ENCODE assay signal across 8 cellular contexts in genomic region chr17:59842901-59843652, GRCh38. TPM values are rescaled to one million over a fixed set of nuclear protein-coding genes. Genes with fewer than 3 reads are reported as not detected.
A peak's percentile ranks its signal among the peaks of the same experiment; 100 is the strongest.
DNase-seq lines count a peak whose midpoint lies in the region; ATAC-seq, FAIRE-seq and TF ChIP-seq lines count a peak whose summit lies in the region.

No MANE protein-coding gene starts in this region.

- peak overlapping the region; percentile 35 to 98 for H3K4me3 Mint-ChIP-seq in CD14-positive monocyte
- H3K4me3 Mint-ChIP-seq in stimulated activated memory B cell treated with anti-CD40 and anti-IgM and Interleukin-4, amounts not matched to agents 10 μg/mL and 1 μg/mL and 100 μg/mL, for 72 hours, result peak overlapping the region; percentile 75

- peaks cover 40 to 49% of the 10 kb centered on the region in 2 donors for H3K36me3 Mint-ChIP-seq in CD14-positive monocyte
- H3K36me3 Mint-ChIP-seq in stimulated activated memory B cell treated with anti-CD40 and anti-IgM and Interleukin-4, amounts not matched to agents 10 μg/mL and 1 μg/mL and 100 μg/mL, for 72 hours, result peaks cover 43% of the 10 kb centered on the region

- no peaks in the 10 kb centered on the region for H3K27me3 Mint-ChIP-seq in CD14-positive monocyte (ENCODE audit: low read depth in 3 of 3)
- H3K27me3 Mint-ChIP-seq in stimulated activated memory B cell treated with anti-CD40 and anti-IgM and Interleukin-4, amounts not matched to agents 10 μg/mL and 1 μg/mL and 100 μg/mL, for 72 hours, result no peaks in the 10 kb centered on the region

- H3K27ac ChIP-seq in ascending aorta (peak overlapping the region; percentile 86 to 91), lower lobe of right lung (peak overlapping the region; percentile 97), WERI-Rb-1 (no peak overlapping the region)

- H3K4me3 ChIP-seq in ascending aorta (peak overlapping the region in 1 of 2 donors; percentile 81), lower lobe of right lung (peak overlapping the region; percentile 71), WERI-Rb-1 (ENCODE audit: low read depth, low read length) (no peak overlapping the region)

- peak; percentile 34 for ATAC-seq in GM21619 (IDR thresholded peaks at IDR 0.05; ENCODE audit: unreplicated experiment)
- ATAC-seq in lower lobe of right lung, result peak; percentile 11 to 33
- ATAC-seq in stimulated activated memory B cell treated with anti-CD40 and anti-IgM and Interleukin-4, amounts not matched to agents 10 μg/mL and 1 μg/mL and 100 μg/mL, for 72 hours, result peak; percentile 75

- H3K9me3 Mint-ChIP-seq in CD14-positive monocyte, result peaks cover 0 to 5% (median 0%) of the 10 kb centered on the region in 7 donors
- H3K9me3 Mint-ChIP-seq in stimulated activated memory B cell treated with anti-CD40 and anti-IgM and Interleukin-4, amounts not matched to agents 10 μg/mL and 1 μg/mL and 100 μg/mL, for 72 hours, result no peaks in the 10 kb centered on the region

- intact Hi-C loops in CD14-positive monocyte (cut with micrococcal nuclease), result loop anchor here (5.0 to 10.0 kb wide), 2 partner anchors 36 to 218 kb away; no protein-coding TSS in a partner anchor
- intact Hi-C loops in ascending aorta (cut with DNase I), result no loop called here
- intact Hi-C loops in lower lobe of right lung (cut with DNase I), result no loop called here

- peak; percentile 83 for FAIRE-seq in RCC 7860 (lab: Jason Lieb, UNC)

- no peaks in the 10 kb centered on the region for H3K27me3 ChIP-seq in ascending aorta
- no peaks in the 10 kb centered on the region for H3K27me3 ChIP-seq in lower lobe of right lung (ENCODE audit: low read depth)
- H3K27me3 ChIP-seq in WERI-Rb-1 (ENCODE audit: insufficient read depth, low read depth, severe bottlenecking), result no peaks in the 10 kb centered on the region

- H3K4me1 Mint-ChIP-seq in CD14-positive monocyte, result peaks cover 71% of the 10 kb centered on the region
- H3K4me1 Mint-ChIP-seq in stimulated activated memory B cell treated with anti-CD40 and anti-IgM and Interleukin-4, amounts not matched to agents 10 μg/mL and 1 μg/mL and 100 μg/mL, for 72 hours, result peaks cover 63% of the 10 kb centered on the region

- peak overlapping the region; percentile 91 to 100 (median 96) for H3K27ac Mint-ChIP-seq in CD14-positive monocyte
- H3K27ac Mint-ChIP-seq in stimulated activated memory B cell treated with anti-CD40 and anti-IgM and Interleukin-4, amounts not matched to agents 10 μg/mL and 1 μg/mL and 100 μg/mL, for 72 hours, result peak overlapping the region; percentile 100

- H3K36me3 ChIP-seq in ascending aorta (peaks cover 10 to 24% of the 10 kb centered on the region in 2 donors), lower lobe of right lung (peaks cover 16% of the 10 kb centered on the region), WERI-Rb-1 (peaks cover 34% of the 10 kb centered on the region)

- H3K4me1 ChIP-seq in ascending aorta, result peaks cover 4 to 30% of the 10 kb centered on the region in 2 donors
- peaks cover 73% of the 10 kb centered on the region for H3K4me1 ChIP-seq in lower lobe of right lung

- peak; percentile 60 for DNase-seq in CD14-positive monocyte (ENCODE audit: low spot score)
- DNase-seq in RCC 7860 (ENCODE audit: low spot score), result peak; percentile 99
- no peak for DNase-seq in ascending aorta (ENCODE audit: low spot score in 2 of 2)
- DNase-seq in lower lobe of right lung, result peak; percentile 56
- DNase-seq in GM20000 (ENCODE audit: low spot score), result no peak
- DNase-seq in WERI-Rb-1, result no peak

- H3K9me3 ChIP-seq in ascending aorta, result no peaks in the 10 kb centered on the region
- no peaks in the 10 kb centered on the region for H3K9me3 ChIP-seq in lower lobe of right lung
- H3K9me3 ChIP-seq in WERI-Rb-1 (ENCODE audit: severe bottlenecking), result no peaks in the 10 kb centered on the region

- TF ChIP-seq CTCF in CD14-positive monocyte (IDR thresholded peaks at IDR 0.05) (no peak), ascending aorta (IDR thresholded peaks at IDR 0.05) (no peak), lower lobe of right lung (IDR thresholded peaks at IDR 0.05) (no peak), GM20000 (IDR thresholded peaks at IDR 0.05; ENCODE audit: extremely low read depth, missing control alignments) (no peak), WERI-Rb-1 (IDR thresholded peaks at IDR 0.05; ENCODE audit: low read depth, low read length) (no peak)

RNA-seq across cellular contexts. Expression of gene TUBD1, which starts 49.7 kb away (rescaled TPM):
- polyA plus RNA-seq in CD14-positive monocyte, result 1 to 10 TPM; 2.9 to 7.3 TPM
- 0.64 TPM for total RNA-seq in ascending aorta
- 14.7 TPM for total RNA-seq in lower lobe of right lung

RNA-seq across cellular contexts. Expression of gene RPS6KB1, which starts 49.8 kb away (rescaled TPM):
- 10 to 100 TPM; 15.8 to 15.9 TPM for polyA plus RNA-seq in CD14-positive monocyte
- total RNA-seq in ascending aorta, result 9.3 TPM
- total RNA-seq in lower lobe of right lung, result 29.0 TPM

Comparison
In these comparisons a context has a peak if more than half of its experiments do, and no peak if none do; other contexts are left out.
1. DNase-seq: peak in CD14-positive monocyte (single experiment), RCC 7860 (single experiment) and lower lobe of right lung (single experiment); none in ascending aorta (0 of 2), GM20000 (single experiment) and WERI-Rb-1 (single experiment).
2. ATAC-seq: peak in every context shown above with its lines; median percentile 75 in stimulated activated memory B cell treated with anti-CD40 and anti-IgM and Interleukin-4, amounts not matched to agents 10 μg/mL and 1 μg/mL and 100 μg/mL, for 72 hours; 34 in GM21619; 22 in lower lobe of right lung.
3. intact Hi-C loops: an anchor here in CD14-positive monocyte (5.0 to 10.0 kb wide); none called in ascending aorta and lower lobe of right lung.